1 cellular context compared by ENCODE assay signal in genomic region chr7:106099539-106099938, GRCh38.
TF ChIP-seq lines count a peak whose summit lies in the region.

No MANE protein-coding gene starts in this region.

TF ChIP-seq in GM12878, 131 proteins besides CTCF, POLR2A, EP300 and RAD21:
- TF ChIP-seq MTA3 (IDR thresholded peaks at IDR 0.05; ENCODE audit: borderline replicate concordance, low read length) = no peak
- TF ChIP-seq RAD51 (IDR thresholded peaks at IDR 0.05) = no peak
- no peak for TF ChIP-seq SREBF1 (IDR thresholded peaks at IDR 0.05; ENCODE audit: low read length)
- no peak for TF ChIP-seq TAF1 (IDR thresholded peaks at IDR 0.05; ENCODE audit: borderline replicate concordance, low read depth, low read length)
- no peak for TF ChIP-seq ZBTB33 (IDR thresholded peaks at IDR 0.05)
- TF ChIP-seq IRF4 (IDR thresholded peaks at IDR 0.05; ENCODE audit: low read depth, low read length) = no peak
